In the genomic region with DNA sequence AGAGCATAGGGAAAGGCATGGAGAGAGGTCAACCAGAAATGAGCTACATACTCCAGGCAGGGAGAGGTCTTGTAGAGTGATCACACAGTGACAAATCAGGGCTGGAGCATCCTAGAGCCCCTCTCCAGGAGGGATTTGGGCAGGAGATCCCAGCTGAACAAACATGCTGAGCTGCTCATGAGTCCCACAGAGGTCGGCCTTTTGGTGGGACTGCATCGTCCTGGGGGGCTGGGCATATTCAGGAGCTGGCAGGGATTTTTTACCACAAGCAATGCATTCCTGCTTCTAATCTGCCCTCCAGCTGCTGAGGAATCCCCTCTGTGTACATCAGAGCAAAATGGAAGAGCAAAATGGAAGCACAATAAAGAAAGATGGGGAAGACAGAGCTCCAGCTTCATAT, we compare ENCODE assay signal across 36 cellular contexts.
"Had no signal": no experiment of that assay in that cellular context is flagged by ENCODE, and none has a peak within 500 bp of the region (broad histone marks: within the 10 kb centered on the region; RNA-seq: fewer than 3 reads in every experiment).

No MANE protein-coding gene starts in this region.

- H3K36me3 ChIP-seq: MG63 had no signal

- H3K4me3 ChIP-seq: MG63 had no signal

- H3K4me2 ChIP-seq: KMS-11 had no signal

- H3K9ac ChIP-seq: KMS-11 had no signal

- DNase-seq: Karpas-422, Kasumi-1, KG1, MG63, MM.1S, MV-4-11, NCI-H1048, NCI-H1092, NCI-H1092 treated with DMSO at 0.1 percent for 48 hours, NCI-H1105, NCI-H1105 treated with DMSO at 0.1 percent for 48 hours, NCI-H1417, NCI-H1417 treated with DMSO at 0.1 percent for 48 hours, NCI-H1436, NCI-H1436 treated with DMSO at 0.1 percent for 48 hours, NCI-H146, NCI-H1694, NCI-H1694 treated with DMSO at 0.1 percent for 48 hours, NCI-H187, NCI-H187 treated with DMSO at 0.1 percent for 48 hours, NCI-H1930, NCI-H2029, NCI-H2029 treated with DMSO at 0.1 percent for 48 hours, NCI-H2081, NCI-H2081 treated with DMSO at 0.1 percent for 48 hours, NCI-H2107, NCI-H2171, NCI-H2171 treated with DMSO at 0.1 percent for 48 hours, NCI-H2227 treated with DMSO at 0.1 percent for 48 hours, NCI-H226, NCI-H345, NCI-H446, NCI-H446 treated with DMSO at 0.1 percent for 48 hours, NCI-H510A, NCI-H510A treated with DMSO at 0.1 percent for 48 hours had no signal

- H3K27me3 ChIP-seq: MG63 had no signal

- H3K27ac ChIP-seq: KMS-11 had no signal

- H3K9me3 ChIP-seq: MG63 had no signal
